31 cellular contexts compared by ENCODE assay signal in the genomic region with DNA sequence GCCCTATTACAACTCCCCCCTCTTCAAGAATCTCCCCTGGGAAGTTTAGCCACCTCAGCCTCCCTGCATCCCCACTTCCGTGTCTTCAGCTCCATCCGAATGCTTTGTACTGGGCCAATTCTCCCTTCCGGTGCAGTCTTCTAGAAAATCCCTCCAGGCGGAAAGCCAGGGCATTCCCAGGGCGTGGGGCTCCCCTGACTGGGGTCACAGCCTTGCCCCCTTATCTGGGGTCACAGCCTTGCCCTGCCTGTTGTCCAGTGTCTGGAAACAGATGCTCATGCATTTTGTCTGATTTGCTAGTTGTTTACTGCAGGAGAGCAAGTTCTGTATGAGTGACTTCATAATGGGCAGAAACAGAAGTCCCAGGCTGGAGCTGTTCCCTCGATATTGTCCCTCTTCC.
"Had no signal": no experiment of that assay in that cellular context is flagged by ENCODE, and none has a peak within 500 bp of the region (broad histone marks: within the 10 kb centered on the region; RNA-seq: fewer than 3 reads in every experiment).

No MANE protein-coding gene starts in this region.

- H3K27me3 ChIP-seq: adrenal gland, body of pancreas, foreskin keratinocyte had no signal

- ATAC-seq: activated CD4-positive, alpha-beta T cell treated with anti-CD3 and anti-CD28 coated beads for 36 hours; activated CD8-positive, alpha-beta memory T cell treated with anti-CD3 and anti-CD28 coated beads, Interleukin-2, amount 10 ng/mL, durations not matched to agents 7 days and 5 days; activated CD8-positive, alpha-beta T cell treated with anti-CD3 and anti-CD28 coated beads, Interleukin-2, amount 10 ng/mL, durations not matched to agents 7 days and 5 days; activated naive CD8-positive, alpha-beta T cell treated with anti-CD3 and anti-CD28 coated beads, Interleukin-2, amount 50 U/mL, for 24 hours; body of pancreas; effector memory CD8-positive, alpha-beta T cell; foreskin keratinocyte; gastrocnemius medialis; T-helper 17 cell had no signal

- H3K9me3 ChIP-seq: adrenal gland, body of pancreas, esophagus muscularis mucosa, gastrocnemius medialis had no signal

- DNase-seq: activated CD4-positive, alpha-beta memory T cell treated with anti-CD3 and anti-CD28 coated beads for 36 hours; activated CD4-positive, alpha-beta T cell treated with anti-CD3 and anti-CD28 coated beads for 36 hours; activated CD4-positive, alpha-beta T cell treated with anti-CD3 and anti-CD28 coated beads, Interleukin-2, amount 10 ng/mL, durations not matched to agents 24 days and 14 days; activated CD4-positive, CD25-positive, alpha-beta regulatory T cell; activated CD4-positive, CD25-positive, alpha-beta regulatory T cell treated with anti-CD3 and anti-CD28 coated beads, Interleukin-2, amount 50 U/mL, for 72 hours; activated CD8-positive, alpha-beta memory T cell treated with anti-CD3 and anti-CD28 coated beads, Interleukin-2, amount 10 ng/mL, durations not matched to agents 7 days and 5 days; activated CD8-positive, alpha-beta memory T cell treated with anti-CD3 and anti-CD28 coated beads, Interleukin-2, amount 50 U/mL, for 4 hours; activated CD8-positive, alpha-beta T cell treated with anti-CD3 and anti-CD28 coated beads, Interleukin-2, amount 10 ng/mL, durations not matched to agents 7 days and 5 days; activated effector memory CD4-positive, alpha-beta T cell treated with anti-CD3 and anti-CD28 coated beads, Interleukin-2, amount 50 U/mL, for 16 hours; activated naive CD4-positive, alpha-beta T cell treated with anti-CD3 and anti-CD28 coated beads for 36 hours; activated naive CD8-positive, alpha-beta T cell treated with anti-CD3 and anti-CD28 coated beads for 36 hours; activated naive CD8-positive, alpha-beta T cell treated with anti-CD3 and anti-CD28 coated beads, Interleukin-2, amount 50 U/mL, for 24 hours; activated T-cell treated with anti-CD3 and anti-CD28 coated beads, Interleukin-2, amount 50 U/mL, for 1 hour; activated T-cell treated with anti-CD3 and anti-CD28 coated beads, Interleukin-2, amount 50 U/mL, for 48 hours; adrenal gland; amygdala; body of pancreas; caudate nucleus; cortex of kidney; dermis blood vessel endothelial cell; effector CD4-positive, alpha-beta T cell; effector memory CD8-positive, alpha-beta T cell; erythroblast; foreskin keratinocyte; gastrocnemius medialis; glutamatergic neuron; T-helper 1 cell; T-helper 17 cell; T1000 had no signal

- H3K4me1 ChIP-seq: esophagus muscularis mucosa, foreskin keratinocyte, gastrocnemius medialis had no signal

- FAIRE-seq: colon had no signal

- H3K27ac ChIP-seq: adrenal gland, body of pancreas, esophagus muscularis mucosa, foreskin keratinocyte, gastrocnemius medialis had no signal

- H3K36me3 ChIP-seq: adrenal gland, esophagus muscularis mucosa, gastrocnemius medialis had no signal

- H3K4me3 ChIP-seq: adrenal gland, body of pancreas, esophagus muscularis mucosa, gastrocnemius medialis had no signal
